Comparison of ENCODE assay signal across 2 cellular contexts in the genomic region with DNA sequence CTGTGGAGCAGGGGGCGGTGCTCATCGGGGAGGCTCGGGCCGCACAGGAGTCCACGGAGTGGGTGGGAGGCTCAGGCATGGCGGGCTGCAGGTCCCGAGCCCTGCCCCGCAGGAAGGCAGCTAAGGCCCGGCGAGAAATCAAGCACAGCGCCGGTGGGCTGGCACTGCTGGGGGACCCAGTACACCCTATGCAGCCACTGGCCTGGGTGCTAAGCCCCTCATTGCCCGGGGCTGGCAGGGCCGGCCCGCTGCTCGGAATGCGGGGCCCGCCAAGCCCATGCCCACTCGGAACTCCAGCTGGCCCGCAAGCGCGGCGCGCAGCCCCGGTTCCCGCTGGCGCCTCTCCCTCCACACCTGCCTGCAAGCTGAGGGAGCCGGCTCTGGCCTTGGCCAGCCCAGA. TPM values are rescaled to one million over a fixed set of nuclear protein-coding genes. Genes with fewer than 3 reads are reported as not detected.
A peak's percentile ranks its signal among the peaks of the same experiment; 100 is the strongest.
DNase-seq lines count a peak whose midpoint lies in the region; ATAC-seq lines count a peak whose summit lies in the region.
"Not testable (repeated sequence)": the region's sequence is repeated elsewhere in the genome, so short reads cannot be mapped to it uniquely, and the experiment has no call there.

No MANE protein-coding gene starts in this region.

- H3K9me3 Mint-ChIP-seq in stimulated activated naive B cell treated with anti-CD40 and anti-IgM and Interleukin-4, amounts not matched to agents 10 μg/mL and 1 μg/mL and 100 μg/mL, for 72 hours = not testable (repeated sequence)

- not testable (repeated sequence) for H3K4me3 Mint-ChIP-seq in stimulated activated naive B cell treated with anti-CD40 and anti-IgM and Interleukin-4, amounts not matched to agents 10 μg/mL and 1 μg/mL and 100 μg/mL, for 72 hours

- H3K27ac Mint-ChIP-seq in stimulated activated naive B cell treated with anti-CD40 and anti-IgM and Interleukin-4, amounts not matched to agents 10 μg/mL and 1 μg/mL and 100 μg/mL, for 72 hours = peak overlapping the region; percentile 20

- peaks cover 5 to 10% of the 10 kb centered on the region in 2 donors for H3K4me1 Mint-ChIP-seq in stimulated activated naive B cell treated with anti-CD40 and anti-IgM and Interleukin-4, amounts not matched to agents 10 μg/mL and 1 μg/mL and 100 μg/mL, for 72 hours

- DNase-seq in posterior vena cava (ENCODE audit: low spot score) = peak; percentile 70
- DNase-seq in stimulated activated naive B cell treated with anti-CD40 and anti-IgM and Interleukin-4, amounts not matched to agents 10 μg/mL and 1 μg/mL and 100 μg/mL, for 72 hours = not testable (repeated sequence)

- not testable (repeated sequence) for H3K27me3 Mint-ChIP-seq in stimulated activated naive B cell treated with anti-CD40 and anti-IgM and Interleukin-4, amounts not matched to agents 10 μg/mL and 1 μg/mL and 100 μg/mL, for 72 hours

- intact Hi-C loops in posterior vena cava (cut with DNase I) = not testable (repeated sequence)

- peaks cover 20 to 31% of the 10 kb centered on the region in 2 donors for H3K36me3 Mint-ChIP-seq in stimulated activated naive B cell treated with anti-CD40 and anti-IgM and Interleukin-4, amounts not matched to agents 10 μg/mL and 1 μg/mL and 100 μg/mL, for 72 hours

- ATAC-seq in stimulated activated naive B cell treated with anti-CD40 and anti-IgM and Interleukin-4, amounts not matched to agents 10 μg/mL and 1 μg/mL and 100 μg/mL, for 72 hours (replicated peaks) = not testable (repeated sequence)

RNA-seq across cellular contexts. Expression of gene CABYR, which starts 10.7 kb away (rescaled TPM):
- total RNA-seq in posterior vena cava = 1 to 10 TPM; 6.9 to 7.6 TPM
